Comparison of ENCODE assay signal across 9 cellular contexts in the genomic region with DNA sequence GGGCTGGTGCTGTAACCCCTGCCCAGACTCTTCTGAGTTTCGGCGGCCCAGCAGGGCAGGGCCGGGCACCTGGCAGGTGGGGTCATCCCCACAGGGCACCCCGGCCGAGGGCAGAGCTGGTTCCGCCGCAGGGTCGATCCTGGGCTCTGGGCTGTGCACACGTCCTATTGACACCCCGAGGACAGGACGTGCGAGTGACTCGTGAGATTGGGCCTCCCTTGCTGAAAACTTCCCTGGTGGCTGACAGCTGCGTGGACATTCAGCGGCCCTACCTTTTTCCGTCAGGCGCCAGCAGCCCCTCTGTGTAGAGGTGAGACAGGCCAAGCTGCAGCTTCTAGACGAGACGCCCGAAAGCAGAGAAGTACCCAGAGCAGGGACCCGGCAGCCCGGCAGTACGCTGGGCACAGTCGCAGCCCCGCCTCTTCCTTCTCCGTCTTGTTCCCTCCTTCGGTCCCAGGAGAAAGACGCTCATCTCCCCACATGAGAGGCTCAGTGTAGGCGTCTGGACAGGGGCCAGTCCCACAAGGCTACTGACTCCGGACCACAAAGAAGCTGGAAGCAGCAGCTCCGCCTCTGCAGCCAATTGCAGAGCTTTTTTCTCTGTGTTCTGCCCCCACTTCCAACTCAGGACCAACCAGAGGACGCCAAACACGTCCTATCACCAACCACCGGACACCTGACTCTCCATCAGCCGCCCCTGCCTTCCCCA. TPM values are rescaled to one million over a fixed set of nuclear protein-coding genes. Genes with fewer than 3 reads are reported as not detected.
A peak's percentile ranks its signal among the peaks of the same experiment; 100 is the strongest.
DNase-seq lines count a peak whose midpoint lies in the region; ATAC-seq and TF ChIP-seq lines count a peak whose summit lies in the region.
"Had no signal": no experiment of that assay in that cellular context is flagged by ENCODE, and none has a peak within 500 bp of the region (broad histone marks: within the 10 kb centered on the region; RNA-seq: fewer than 3 reads in every experiment).

LRCOL1 (minus strand) TSS at position 532 of the 709 bp plus-strand sequence. CDS start 4,331 bp downstream, outside the sequence.

- ATAC-seq in GM18520 (IDR thresholded peaks at IDR 0.05; ENCODE audit: unreplicated experiment) (no peak), GM19023 (IDR thresholded peaks at IDR 0.05; ENCODE audit: unreplicated experiment) (no peak)

- H3K4me3 ChIP-seq in fibroblast of villous mesenchyme (ENCODE audit: low read depth, low read length): peak within 1 kb of the TSS; percentile 25
- H3K4me3 ChIP-seq in rectal smooth muscle tissue (ENCODE audit: low read length): peak within 1 kb of the TSS; percentile 24
- H3K4me3 ChIP-seq: PC-9 had no signal

- H3K36me3 ChIP-seq in rectal smooth muscle tissue (ENCODE audit: control insufficient read depth, insufficient read depth, low read length): no peaks in the 10 kb centered on the region

- H3K4me1 ChIP-seq in rectal smooth muscle tissue (ENCODE audit: control insufficient read depth, insufficient read depth, low read length): peaks cover 2% of the 10 kb centered on the region

- TF ChIP-seq CTCF in fibroblast of villous mesenchyme (IDR thresholded peaks at IDR 0.05; ENCODE audit: insufficient read depth, low read depth, low read length): no peak

- H3K27ac ChIP-seq in rectal smooth muscle tissue (ENCODE audit: low read depth, low read length): no peak within 1 kb of the TSS
- H3K27ac ChIP-seq: PC-9 had no signal

- peak; percentile 83 for DNase-seq in EH (ENCODE audit: low read depth)
- DNase-seq in RPMI7951 (ENCODE audit: low read depth): peak; percentile 82
- peak; percentile 61 for DNase-seq in fibroblast of villous mesenchyme (ENCODE audit: low read depth)
- no peak for DNase-seq in activated gamma-delta T cell treated with Interleukin-2 at 50 U/mL for 16 hours
- DNase-seq in mesenteric fat pad (ENCODE audit: low spot score): no peak
- DNase-seq: PC-9 had no signal

- H3K27me3 ChIP-seq in rectal smooth muscle tissue (ENCODE audit: control insufficient read depth, insufficient read depth, low read length): peaks cover 11% of the 10 kb centered on the region

- H3K9ac ChIP-seq in rectal smooth muscle tissue (ENCODE audit: low read length): no peak within 1 kb of the TSS

RNA-seq across cellular contexts. Expression of gene LRCOL1, which starts in this region (rescaled TPM):
- not detected in 2 replicates for total RNA-seq in RPMI7951 (2014; rRNA removed; shearing (Covaris generic))
- 0.32 TPM in 1 of 2 replicates, not detected in the other for total RNA-seq in fibroblast of villous mesenchyme
- not detected for total RNA-seq in mesenteric fat pad
- total RNA-seq: PC-9 had no signal

Comparison
In these comparisons a context has a peak if more than half of its experiments do, and no peak if none do; other contexts are left out.
1. Peak in DNase-seq in RPMI7951; RNA of the gene not detected or under 1 TPM.
2. Peak in DNase-seq and H3K4me3 ChIP-seq in fibroblast of villous mesenchyme; RNA of the gene not detected or under 1 TPM.